In the genomic region with DNA sequence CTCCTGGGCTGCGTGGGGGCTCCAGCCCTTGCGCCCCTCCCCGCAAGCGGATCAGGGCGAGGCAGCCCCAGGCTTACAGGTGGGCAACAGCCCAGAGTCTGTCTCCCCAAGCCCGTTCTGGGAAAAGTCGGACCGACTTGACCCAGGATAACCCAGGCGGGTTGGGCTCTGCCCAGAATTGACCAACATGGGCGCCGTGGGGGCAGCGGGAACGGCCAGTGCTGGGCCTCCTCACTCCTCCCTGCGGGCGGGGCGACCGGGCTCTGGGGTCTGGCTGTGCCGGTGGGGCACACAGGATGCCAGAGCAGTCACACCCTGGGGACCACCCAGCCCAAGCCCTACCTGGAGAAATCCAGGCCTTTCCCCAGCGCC, we compare ENCODE assay signal across 1 cellular context.
TF ChIP-seq lines count a peak whose summit lies in the region.

No MANE protein-coding gene starts in this region.

TF ChIP-seq in WTC11, 78 proteins besides CTCF, POLR2A, EP300 and RAD21 (continued from another document):
- TF ChIP-seq, protein P1, sequence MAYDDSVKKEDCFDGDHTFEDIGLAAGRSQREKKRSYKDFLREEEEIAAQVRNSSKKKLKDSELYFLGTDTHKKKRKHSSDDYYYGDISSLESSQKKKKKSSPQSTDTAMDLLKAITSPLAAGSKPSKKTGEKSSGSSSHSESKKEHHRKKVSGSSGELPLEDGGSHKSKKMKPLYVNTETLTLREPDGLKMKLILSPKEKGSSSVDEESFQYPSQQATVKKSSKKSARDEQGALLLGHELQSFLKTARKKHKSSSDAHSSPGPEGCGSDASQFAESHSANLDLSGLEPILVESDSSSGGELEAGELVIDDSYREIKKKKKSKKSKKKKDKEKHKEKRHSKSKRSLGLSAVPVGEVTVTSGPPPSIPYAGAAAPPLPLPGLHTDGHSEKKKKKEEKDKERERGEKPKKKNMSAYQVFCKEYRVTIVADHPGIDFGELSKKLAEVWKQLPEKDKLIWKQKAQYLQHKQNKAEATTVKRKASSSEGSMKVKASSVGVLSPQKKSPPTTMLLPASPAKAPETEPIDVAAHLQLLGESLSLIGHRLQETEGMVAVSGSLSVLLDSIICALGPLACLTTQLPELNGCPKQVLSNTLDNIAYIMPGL (CRISPR knock-in tag; IDR thresholded peaks at IDR 0.05), result peak; percentile 39; the same call in 1 of the 2 replicates
- no peak for TF ChIP-seq FOXK1 (CRISPR knock-in tag; IDR thresholded peaks at IDR 0.05)
- TF ChIP-seq GTF2I (CRISPR knock-in tag; conservative IDR thresholded peaks at IDR 0.05), result no peak
- TF ChIP-seq ETV6 (CRISPR knock-in tag; IDR thresholded peaks at IDR 0.05), result no peak
